1 cellular context compared by ENCODE assay signal in the genomic region with DNA sequence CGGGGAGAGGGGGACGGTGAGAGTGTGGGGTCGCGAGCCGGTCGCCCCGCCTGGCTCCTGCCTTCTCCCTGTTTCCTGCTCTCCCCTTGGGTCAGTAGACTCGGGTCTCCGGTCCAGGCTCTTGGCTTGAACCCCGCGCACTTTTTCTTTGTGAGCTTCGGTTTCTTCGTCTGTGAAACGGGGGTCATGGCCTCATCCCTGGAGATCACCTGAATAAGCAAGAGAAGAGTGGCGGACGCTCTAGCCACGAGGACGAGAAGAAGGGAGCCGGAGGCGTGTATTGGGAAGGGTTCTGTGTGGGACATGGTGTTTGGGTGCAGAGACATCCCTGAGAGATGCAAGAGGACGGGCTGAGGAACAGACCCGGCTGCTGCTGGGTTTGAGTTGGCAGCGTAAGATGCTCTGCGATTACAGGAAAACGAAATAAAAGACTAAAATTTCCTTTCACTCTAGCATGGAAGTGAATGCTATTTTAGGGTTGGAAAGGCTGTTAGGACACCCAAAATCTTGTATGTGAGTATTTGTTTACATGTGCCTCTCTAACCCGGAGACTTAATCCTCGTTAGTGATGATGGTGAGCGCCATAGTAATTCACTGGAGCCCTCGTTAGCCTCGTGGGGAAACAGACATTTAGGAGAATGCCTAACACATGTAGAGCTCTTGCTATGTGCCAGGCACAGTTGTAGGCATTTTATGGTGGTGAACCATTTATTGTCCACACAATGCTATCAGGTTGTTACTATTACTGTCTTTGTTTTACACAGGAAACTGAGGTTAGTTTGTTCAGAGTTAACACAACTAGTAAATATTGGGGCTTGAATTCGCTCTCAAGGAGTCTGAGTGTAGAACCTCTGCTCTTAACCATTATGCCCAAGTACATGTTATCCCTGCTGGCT.
TF ChIP-seq lines count a peak whose summit lies in the region.

No MANE protein-coding gene starts in this region.

TF ChIP-seq in HepG2, 621 proteins besides CTCF, POLR2A, EP300 and RAD21 (continues in another document):
- TF ChIP-seq THYN1 (CRISPR knock-in tag; IDR thresholded peaks at IDR 0.05; ENCODE audit: borderline replicate concordance, low read depth) (no peak), STAG1 (CRISPR knock-in tag; IDR thresholded peaks at IDR 0.05) (no peak), ZNF446 (CRISPR knock-in tag; IDR thresholded peaks at IDR 0.05) (no peak), ZSCAN12 (CRISPR knock-in tag; IDR thresholded peaks at IDR 0.05) (no peak), MATR3 (CRISPR knock-in tag; IDR thresholded peaks at IDR 0.05) (no peak), SPEN (CRISPR knock-in tag; IDR thresholded peaks at IDR 0.05; ENCODE audit: low read depth) (no peak), ZFP1 (CRISPR knock-in tag; IDR thresholded peaks at IDR 0.05) (no peak), KDM5B (CRISPR knock-in tag; IDR thresholded peaks at IDR 0.05; ENCODE audit: borderline replicate concordance) (no peak), NCOA5 (CRISPR knock-in tag; IDR thresholded peaks at IDR 0.05) (no peak), MZF1 (CRISPR knock-in tag; IDR thresholded peaks at IDR 0.05; ENCODE audit: borderline replicate concordance) (no peak), POLR2G (IDR thresholded peaks at IDR 0.05; ENCODE audit: low read depth, low read length) (no peak), ZNF703 (CRISPR knock-in tag; IDR thresholded peaks at IDR 0.05; ENCODE audit: borderline replicate concordance) (0 out of 2 replicates have a peak, but pooled peaks have one; percentile 45), ZNF629 (CRISPR knock-in tag; conservative IDR thresholded peaks at IDR 0.05) (no peak), NAIF1 (CRISPR knock-in tag; IDR thresholded peaks at IDR 0.05; ENCODE audit: borderline replicate concordance) (0 out of 2 replicates have a peak, but pooled peaks have one; percentile 4), YY1 (IDR thresholded peaks at IDR 0.05; ENCODE audit: insufficient read depth, insufficient replicate concordance, low read depth, low read length) (no peak), FOSL2 (CRISPR knock-in tag; IDR thresholded peaks at IDR 0.05) (no peak), ZNF232 (CRISPR knock-in tag; IDR thresholded peaks at IDR 0.05; ENCODE audit: borderline replicate concordance) (peak; percentile 43; the same call in 1 of the 2 replicates), BRD4 (CRISPR knock-in tag; IDR thresholded peaks at IDR 0.05) (no peak), ZNF839 (CRISPR knock-in tag; IDR thresholded peaks at IDR 0.05; ENCODE audit: borderline replicate concordance) (0 out of 2 replicates have a peak, but pooled peaks have one; percentile 4), ZNF607 (CRISPR knock-in tag; IDR thresholded peaks at IDR 0.05; ENCODE audit: borderline replicate concordance) (no peak), CENPT (CRISPR knock-in tag; IDR thresholded peaks at IDR 0.05; ENCODE audit: low read depth) (no peak), RCOR2 (CRISPR knock-in tag; IDR thresholded peaks at IDR 0.05) (no peak), CAMTA2 (CRISPR knock-in tag; IDR thresholded peaks at IDR 0.05; ENCODE audit: borderline replicate concordance) (0 out of 2 replicates have a peak, but pooled peaks have one; percentile 15), CREM (IDR thresholded peaks at IDR 0.05) (no peak), CREM (CRISPR knock-in tag; IDR thresholded peaks at IDR 0.05) (no peak), TARDBP (CRISPR knock-in tag; IDR thresholded peaks at IDR 0.05) (no peak), SMC3 (IDR thresholded peaks at IDR 0.05; ENCODE audit: low read length) (no peak), NFE2L1 (CRISPR knock-in tag; IDR thresholded peaks at IDR 0.05; ENCODE audit: borderline replicate concordance) (0 out of 2 replicates have a peak, but pooled peaks have one; percentile 10), EED (CRISPR knock-in tag; IDR thresholded peaks at IDR 0.05) (no peak), ZNF33B (CRISPR knock-in tag; IDR thresholded peaks at IDR 0.05) (no peak), ZSCAN20 (CRISPR knock-in tag; IDR thresholded peaks at IDR 0.05; ENCODE audit: borderline replicate concordance) (no peak), EHMT2 (IDR thresholded peaks at IDR 0.05; ENCODE audit: borderline replicate concordance, low read depth, low read length) (no peak)
- TF ChIP-seq, protein P1, sequence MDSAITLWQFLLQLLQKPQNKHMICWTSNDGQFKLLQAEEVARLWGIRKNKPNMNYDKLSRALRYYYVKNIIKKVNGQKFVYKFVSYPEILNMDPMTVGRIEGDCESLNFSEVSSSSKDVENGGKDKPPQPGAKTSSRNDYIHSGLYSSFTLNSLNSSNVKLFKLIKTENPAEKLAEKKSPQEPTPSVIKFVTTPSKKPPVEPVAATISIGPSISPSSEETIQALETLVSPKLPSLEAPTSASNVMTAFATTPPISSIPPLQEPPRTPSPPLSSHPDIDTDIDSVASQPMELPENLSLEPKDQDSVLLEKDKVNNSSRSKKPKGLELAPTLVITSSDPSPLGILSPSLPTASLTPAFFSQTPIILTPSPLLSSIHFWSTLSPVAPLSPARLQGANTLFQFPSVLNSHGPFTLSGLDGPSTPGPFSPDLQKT (CRISPR knock-in tag; IDR thresholded peaks at IDR 0.05; ENCODE audit: borderline replicate concordance) = no peak
- TF ChIP-seq, protein P2, sequence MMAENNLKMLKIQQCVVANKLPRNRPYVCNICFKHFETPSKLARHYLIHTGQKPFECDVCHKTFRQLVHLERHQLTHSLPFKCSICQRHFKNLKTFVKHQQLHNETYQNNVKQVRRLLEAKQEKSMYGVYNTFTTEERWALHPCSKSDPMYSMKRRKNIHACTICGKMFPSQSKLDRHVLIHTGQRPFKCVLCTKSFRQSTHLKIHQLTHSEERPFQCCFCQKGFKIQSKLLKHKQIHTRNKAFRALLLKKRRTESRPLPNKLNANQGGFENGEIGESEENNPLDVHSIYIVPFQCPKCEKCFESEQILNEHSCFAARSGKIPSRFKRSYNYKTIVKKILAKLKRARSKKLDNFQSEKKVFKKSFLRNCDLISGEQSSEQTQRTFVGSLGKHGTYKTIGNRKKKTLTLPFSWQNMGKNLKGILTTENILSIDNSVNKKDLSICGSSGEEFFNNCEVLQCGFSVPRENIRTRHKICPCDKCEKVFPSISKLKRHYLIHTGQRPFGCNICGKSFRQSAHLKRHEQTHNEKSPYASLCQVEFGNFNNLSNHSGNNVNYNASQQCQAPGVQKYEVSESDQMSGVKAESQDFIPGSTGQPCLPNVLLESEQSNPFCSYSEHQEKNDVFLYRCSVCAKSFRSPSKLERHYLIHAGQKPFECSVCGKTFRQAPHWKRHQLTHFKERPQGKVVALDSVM (CRISPR knock-in tag; IDR thresholded peaks at IDR 0.05) = no peak
- TF ChIP-seq, protein P3, sequence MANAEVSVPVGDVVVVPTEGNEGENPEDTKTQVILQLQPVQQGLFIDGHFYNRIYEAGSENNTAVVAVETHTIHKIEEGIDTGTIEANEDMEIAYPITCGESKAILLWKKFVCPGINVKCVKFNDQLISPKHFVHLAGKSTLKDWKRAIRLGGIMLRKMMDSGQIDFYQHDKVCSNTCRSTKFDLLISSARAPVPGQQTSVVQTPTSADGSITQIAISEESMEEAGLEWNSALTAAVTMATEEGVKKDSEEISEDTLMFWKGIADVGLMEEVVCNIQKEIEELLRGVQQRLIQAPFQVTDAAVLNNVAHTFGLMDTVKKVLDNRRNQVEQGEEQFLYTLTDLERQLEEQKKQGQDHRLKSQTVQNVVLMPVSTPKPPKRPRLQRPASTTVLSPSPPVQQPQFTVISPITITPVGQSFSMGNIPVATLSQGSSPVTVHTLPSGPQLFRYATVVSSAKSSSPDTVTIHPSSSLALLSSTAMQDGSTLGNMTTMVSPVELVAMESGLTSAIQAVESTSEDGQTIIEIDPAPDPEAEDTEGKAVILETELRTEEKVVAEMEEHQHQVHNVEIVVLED (CRISPR knock-in tag; IDR thresholded peaks at IDR 0.05; ENCODE audit: borderline replicate concordance) = no peak
- TF ChIP-seq, protein P4, sequence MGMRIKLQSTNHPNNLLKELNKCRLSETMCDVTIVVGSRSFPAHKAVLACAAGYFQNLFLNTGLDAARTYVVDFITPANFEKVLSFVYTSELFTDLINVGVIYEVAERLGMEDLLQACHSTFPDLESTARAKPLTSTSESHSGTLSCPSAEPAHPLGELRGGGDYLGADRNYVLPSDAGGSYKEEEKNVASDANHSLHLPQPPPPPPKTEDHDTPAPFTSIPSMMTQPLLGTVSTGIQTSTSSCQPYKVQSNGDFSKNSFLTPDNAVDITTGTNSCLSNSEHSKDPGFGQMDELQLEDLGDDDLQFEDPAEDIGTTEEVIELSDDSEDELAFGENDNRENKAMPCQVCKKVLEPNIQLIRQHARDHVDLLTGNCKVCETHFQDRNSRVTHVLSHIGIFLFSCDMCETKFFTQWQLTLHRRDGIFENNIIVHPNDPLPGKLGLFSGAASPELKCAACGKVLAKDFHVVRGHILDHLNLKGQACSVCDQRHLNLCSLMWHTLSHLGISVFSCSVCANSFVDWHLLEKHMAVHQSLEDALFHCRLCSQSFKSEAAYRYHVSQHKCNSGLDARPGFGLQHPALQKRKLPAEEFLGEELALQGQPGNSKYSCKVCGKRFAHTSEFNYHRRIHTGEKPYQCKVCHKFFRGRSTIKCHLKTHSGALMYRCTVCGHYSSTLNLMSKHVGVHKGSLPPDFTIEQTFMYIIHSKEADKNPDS (CRISPR knock-in tag; IDR thresholded peaks at IDR 0.05) = no peak
- TF ChIP-seq, protein P5, sequence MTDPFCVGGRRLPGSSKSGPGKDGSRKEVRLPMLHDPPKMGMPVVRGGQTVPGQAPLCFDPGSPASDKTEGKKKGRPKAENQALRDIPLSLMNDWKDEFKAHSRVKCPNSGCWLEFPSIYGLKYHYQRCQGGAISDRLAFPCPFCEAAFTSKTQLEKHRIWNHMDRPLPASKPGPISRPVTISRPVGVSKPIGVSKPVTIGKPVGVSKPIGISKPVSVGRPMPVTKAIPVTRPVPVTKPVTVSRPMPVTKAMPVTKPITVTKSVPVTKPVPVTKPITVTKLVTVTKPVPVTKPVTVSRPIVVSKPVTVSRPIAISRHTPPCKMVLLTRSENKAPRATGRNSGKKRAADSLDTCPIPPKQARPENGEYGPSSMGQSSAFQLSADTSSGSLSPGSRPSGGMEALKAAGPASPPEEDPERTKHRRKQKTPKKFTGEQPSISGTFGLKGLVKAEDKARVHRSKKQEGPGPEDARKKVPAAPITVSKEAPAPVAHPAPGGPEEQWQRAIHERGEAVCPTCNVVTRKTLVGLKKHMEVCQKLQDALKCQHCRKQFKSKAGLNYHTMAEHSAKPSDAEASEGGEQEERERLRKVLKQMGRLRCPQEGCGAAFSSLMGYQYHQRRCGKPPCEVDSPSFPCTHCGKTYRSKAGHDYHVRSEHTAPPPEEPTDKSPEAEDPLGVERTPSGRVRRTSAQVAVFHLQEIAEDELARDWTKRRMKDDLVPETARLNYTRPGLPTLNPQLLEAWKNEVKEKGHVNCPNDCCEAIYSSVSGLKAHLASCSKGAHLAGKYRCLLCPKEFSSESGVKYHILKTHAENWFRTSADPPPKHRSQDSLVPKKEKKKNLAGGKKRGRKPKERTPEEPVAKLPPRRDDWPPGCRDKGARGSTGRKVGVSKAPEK (CRISPR knock-in tag; IDR thresholded peaks at IDR 0.05; ENCODE audit: borderline replicate concordance) = no peak
- TF ChIP-seq, protein P6, sequence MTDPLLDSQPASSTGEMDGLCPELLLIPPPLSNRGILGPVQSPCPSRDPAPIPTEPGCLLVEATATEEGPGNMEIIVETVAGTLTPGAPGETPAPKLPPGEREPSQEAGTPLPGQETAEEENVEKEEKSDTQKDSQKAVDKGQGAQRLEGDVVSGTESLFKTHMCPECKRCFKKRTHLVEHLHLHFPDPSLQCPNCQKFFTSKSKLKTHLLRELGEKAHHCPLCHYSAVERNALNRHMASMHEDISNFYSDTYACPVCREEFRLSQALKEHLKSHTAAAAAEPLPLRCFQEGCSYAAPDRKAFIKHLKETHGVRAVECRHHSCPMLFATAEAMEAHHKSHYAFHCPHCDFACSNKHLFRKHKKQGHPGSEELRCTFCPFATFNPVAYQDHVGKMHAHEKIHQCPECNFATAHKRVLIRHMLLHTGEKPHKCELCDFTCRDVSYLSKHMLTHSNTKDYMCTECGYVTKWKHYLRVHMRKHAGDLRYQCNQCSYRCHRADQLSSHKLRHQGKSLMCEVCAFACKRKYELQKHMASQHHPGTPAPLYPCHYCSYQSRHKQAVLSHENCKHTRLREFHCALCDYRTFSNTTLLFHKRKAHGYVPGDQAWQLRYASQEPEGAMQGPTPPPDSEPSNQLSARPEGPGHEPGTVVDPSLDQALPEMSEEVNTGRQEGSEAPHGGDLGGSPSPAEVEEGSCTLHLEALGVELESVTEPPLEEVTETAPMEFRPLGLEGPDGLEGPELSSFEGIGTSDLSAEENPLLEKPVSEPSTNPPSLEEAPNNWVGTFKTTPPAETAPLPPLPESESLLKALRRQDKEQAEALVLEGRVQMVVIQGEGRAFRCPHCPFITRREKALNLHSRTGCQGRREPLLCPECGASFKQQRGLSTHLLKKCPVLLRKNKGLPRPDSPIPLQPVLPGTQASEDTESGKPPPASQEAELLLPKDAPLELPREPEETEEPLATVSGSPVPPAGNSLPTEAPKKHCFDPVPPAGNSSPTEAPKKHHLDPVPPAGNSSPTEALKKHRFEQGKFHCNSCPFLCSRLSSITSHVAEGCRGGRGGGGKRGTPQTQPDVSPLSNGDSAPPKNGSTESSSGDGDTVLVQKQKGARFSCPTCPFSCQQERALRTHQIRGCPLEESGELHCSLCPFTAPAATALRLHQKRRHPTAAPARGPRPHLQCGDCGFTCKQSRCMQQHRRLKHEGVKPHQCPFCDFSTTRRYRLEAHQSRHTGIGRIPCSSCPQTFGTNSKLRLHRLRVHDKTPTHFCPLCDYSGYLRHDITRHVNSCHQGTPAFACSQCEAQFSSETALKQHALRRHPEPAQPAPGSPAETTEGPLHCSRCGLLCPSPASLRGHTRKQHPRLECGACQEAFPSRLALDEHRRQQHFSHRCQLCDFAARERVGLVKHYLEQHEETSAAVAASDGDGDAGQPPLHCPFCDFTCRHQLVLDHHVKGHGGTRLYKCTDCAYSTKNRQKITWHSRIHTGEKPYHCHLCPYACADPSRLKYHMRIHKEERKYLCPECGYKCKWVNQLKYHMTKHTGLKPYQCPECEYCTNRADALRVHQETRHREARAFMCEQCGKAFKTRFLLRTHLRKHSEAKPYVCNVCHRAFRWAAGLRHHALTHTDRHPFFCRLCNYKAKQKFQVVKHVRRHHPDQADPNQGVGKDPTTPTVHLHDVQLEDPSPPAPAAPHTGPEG (CRISPR knock-in tag; IDR thresholded peaks at IDR 0.05) = no peak
- TF ChIP-seq, protein P7, sequence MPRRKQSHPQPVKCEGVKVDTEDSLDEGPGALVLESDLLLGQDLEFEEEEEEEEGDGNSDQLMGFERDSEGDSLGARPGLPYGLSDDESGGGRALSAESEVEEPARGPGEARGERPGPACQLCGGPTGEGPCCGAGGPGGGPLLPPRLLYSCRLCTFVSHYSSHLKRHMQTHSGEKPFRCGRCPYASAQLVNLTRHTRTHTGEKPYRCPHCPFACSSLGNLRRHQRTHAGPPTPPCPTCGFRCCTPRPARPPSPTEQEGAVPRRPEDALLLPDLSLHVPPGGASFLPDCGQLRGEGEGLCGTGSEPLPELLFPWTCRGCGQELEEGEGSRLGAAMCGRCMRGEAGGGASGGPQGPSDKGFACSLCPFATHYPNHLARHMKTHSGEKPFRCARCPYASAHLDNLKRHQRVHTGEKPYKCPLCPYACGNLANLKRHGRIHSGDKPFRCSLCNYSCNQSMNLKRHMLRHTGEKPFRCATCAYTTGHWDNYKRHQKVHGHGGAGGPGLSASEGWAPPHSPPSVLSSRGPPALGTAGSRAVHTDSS (CRISPR knock-in tag; conservative IDR thresholded peaks at IDR 0.05) = peak; percentile 12; the same call in 1 of the 2 replicates
